In the genomic region with DNA sequence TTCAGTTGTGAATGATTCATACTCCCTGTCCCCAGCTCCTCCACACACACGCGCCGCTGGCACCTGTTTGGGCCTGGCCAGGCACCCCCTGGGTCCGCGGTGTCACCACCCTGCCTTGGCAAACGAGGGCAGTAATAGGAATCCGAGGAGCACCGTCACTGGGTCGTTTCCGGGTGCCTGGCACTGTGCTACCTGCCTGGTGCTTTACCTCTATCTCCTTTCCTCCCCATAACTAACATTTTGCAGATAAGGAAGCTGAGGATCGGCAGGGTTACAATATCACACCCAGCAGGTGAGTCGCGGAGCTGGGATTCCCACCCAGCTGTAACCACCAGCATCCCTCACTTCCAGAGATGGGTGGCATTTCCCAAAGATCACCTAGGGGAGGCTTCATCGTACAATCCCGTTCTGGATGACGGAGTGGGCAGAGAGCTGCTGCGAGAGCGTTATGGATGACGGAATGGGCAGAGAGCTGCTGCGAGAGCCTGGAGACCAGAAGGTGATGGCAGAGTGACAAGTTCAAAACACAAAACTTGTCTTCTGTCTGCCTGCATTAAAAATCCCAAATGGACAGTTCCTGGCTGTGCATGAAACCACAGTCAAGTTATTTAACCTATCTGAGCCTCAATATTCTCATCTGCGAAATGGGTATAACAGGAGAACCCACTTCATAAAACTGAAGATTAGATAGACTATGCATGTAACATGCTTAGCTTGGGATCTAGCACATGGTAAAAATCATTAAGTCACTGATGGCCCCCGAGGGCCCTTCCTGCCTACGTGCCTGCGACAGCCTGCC, we compare ENCODE assay signal across 8 cellular contexts. TPM values are rescaled to one million over a fixed set of nuclear protein-coding genes. Genes with fewer than 3 reads are reported as not detected.
DNase-seq lines count a peak whose midpoint lies in the region; ATAC-seq, FAIRE-seq and TF ChIP-seq lines count a peak whose summit lies in the region.

No MANE protein-coding gene starts in this region.

- H3K9me3 Mint-ChIP-seq in activated CD8-positive, alpha-beta T cell treated with anti-CD3 and anti-CD28 coated beads for 36 hours, result no peaks in the 10 kb centered on the region
- no peaks in the 10 kb centered on the region for H3K9me3 Mint-ChIP-seq in activated CD8-positive, alpha-beta T cell treated with anti-CD3 and anti-CD28 coated beads, Interleukin-2, amount 10 ng/mL, durations not matched to agents 7 days and 5 days (ENCODE audit: insufficient read depth)

- 0 out of 4 replicates have a peak overlapping the region, but pooled peaks of 1 of the 2 experiments have one; percentile 85 for H3K9ac ChIP-seq in K562 (ENCODE audit: insufficient read depth in 1 of 2, low read depth in 2 of 2, low read length in 2 of 2)

- TF ChIP-seq RAD21 in K562 (CRISPR knock-in tag; conservative IDR thresholded peaks at IDR 0.05 in 1 of 2, IDR thresholded peaks at IDR 0.05 in 1 of 2), result no peak

- WGBS in K562 (ENCODE audit: insufficient coverage, low coverage, missing lambda C conversion rate), result 33% methylated on average over 18 of the region's 24 CpGs
- WGBS in thyroid gland, 2 donors, result 57 to 60% methylated on average over 24 of the region's 24 CpGs

- H3K36me3 Mint-ChIP-seq in activated CD8-positive, alpha-beta T cell treated with anti-CD3 and anti-CD28 coated beads for 36 hours (ENCODE audit: low read depth), result no peaks in the 10 kb centered on the region
- no peaks in the 10 kb centered on the region for H3K36me3 Mint-ChIP-seq in activated CD8-positive, alpha-beta T cell treated with anti-CD3 and anti-CD28 coated beads, Interleukin-2, amount 10 ng/mL, durations not matched to agents 7 days and 5 days (ENCODE audit: low read depth)

- H3K27ac Mint-ChIP-seq in activated CD8-positive, alpha-beta T cell treated with anti-CD3 and anti-CD28 coated beads for 36 hours, result no peak overlapping the region
- H3K27ac Mint-ChIP-seq in activated CD8-positive, alpha-beta T cell treated with anti-CD3 and anti-CD28 coated beads, Interleukin-2, amount 10 ng/mL, durations not matched to agents 7 days and 5 days, result no peak overlapping the region

- H3K27me3 Mint-ChIP-seq in activated CD8-positive, alpha-beta T cell treated with anti-CD3 and anti-CD28 coated beads for 36 hours, result peaks cover 59% of the 10 kb centered on the region
- H3K27me3 Mint-ChIP-seq in activated CD8-positive, alpha-beta T cell treated with anti-CD3 and anti-CD28 coated beads, Interleukin-2, amount 10 ng/mL, durations not matched to agents 7 days and 5 days (ENCODE audit: low read depth), result peaks cover 52% of the 10 kb centered on the region

- no peaks in the 10 kb centered on the region for H3K79me2 ChIP-seq in K562 (ENCODE audit: control insufficient read depth, insufficient read depth, low read length)

- no peaks in the 10 kb centered on the region for H3K9me3 ChIP-seq in K562 (replicated peaks; ENCODE audit: control insufficient read depth, insufficient read depth, low read depth, low read length)
- H3K9me3 ChIP-seq in lower lobe of right lung, result no peaks in the 10 kb centered on the region
- H3K9me3 ChIP-seq in thyroid gland, result no peaks in the 10 kb centered on the region

- H3K36me3 ChIP-seq in K562 (ENCODE audit: control insufficient read depth, insufficient read depth, low read length) (no peaks in the 10 kb centered on the region), lower lobe of right lung (no peaks in the 10 kb centered on the region), thyroid gland (no peaks in the 10 kb centered on the region)

- H2AFZ ChIP-seq in K562 (ENCODE audit: low read depth, low read length), result peak overlapping the region; percentile 59; the same call in 1 of the 2 replicates

- DNase-seq in activated CD8-positive, alpha-beta T cell treated with anti-CD3 and anti-CD28 coated beads for 36 hours, result no peak
- no peak for DNase-seq in activated CD8-positive, alpha-beta T cell treated with anti-CD3 and anti-CD28 coated beads, Interleukin-2, amount 10 ng/mL, durations not matched to agents 7 days and 5 days
- DNase-seq in K562 (ENCODE audit: extremely low read depth in 1 of 4, low spot score in 3 of 4), result no peak
- DNase-seq in lower lobe of right lung, result no peak
- DNase-seq in thyroid gland, result no peak
- no peak for DNase-seq in NCI-H82 treated with DMSO at 0.1 percent for 48 hours (lab: John Stamatoyannopoulos, UW; ENCODE audit: unreplicated experiment)

- H3K4me3 ChIP-seq in K562 (no peak overlapping the region), lower lobe of right lung (peak overlapping the region; percentile 63), thyroid gland (replicated peaks in 1 of 3) (peak overlapping the region in 1 of 3 donors; percentile 96)

- TF ChIP-seq EP300 in K562 (IDR thresholded peaks at IDR 0.05; ENCODE audit: low read length), result no peak

- in situ Hi-C loops in K562 (cut with MboI), result no loop called here

- H3K27ac ChIP-seq in K562 (ENCODE audit: extremely low read depth, low read depth, low read length) (no peak overlapping the region), lower lobe of right lung (peak overlapping the region; percentile 85), thyroid gland (peak overlapping the region in 2 of 3 donors; percentile 87 to 88)

- no TSS peak for BruUV-seq in K562 (replicated peaks; lab: Mats Ljungman, UMichigan)

- intact Hi-C loops in activated CD8-positive, alpha-beta T cell treated with anti-CD3 and anti-CD28 coated beads for 36 hours (cut with micrococcal nuclease), result no loop called here
- intact Hi-C loops in K562 (cut with micrococcal nuclease), result no loop called here
- intact Hi-C loops in lower lobe of right lung (cut with DNase I), result no loop called here
- intact Hi-C loops in thyroid gland (cut with DNase I), result loop anchor here (10.0 kb wide), 1 partner anchor 49 kb away; no protein-coding TSS in a partner anchor

- H3K4me1 ChIP-seq in K562 (replicated peaks in 1 of 2; ENCODE audit: control insufficient read depth in 2 of 2, insufficient read depth in 2 of 2, low read length in 2 of 2) (peaks cover 0 to 18% of the 10 kb centered on the region in 2 experiments; a peak in 2 of 5 replicates), lower lobe of right lung (peaks cover 20% of the 10 kb centered on the region), thyroid gland (peaks cover 3 to 33% of the 10 kb centered on the region in 2 donors)

- H3K9me1 ChIP-seq in K562 (ENCODE audit: control insufficient read depth, insufficient read depth, low read length), result no peaks in the 10 kb centered on the region

- peaks cover 0 to 24% of the 10 kb centered on the region in 2 experiments; a peak in 2 of 5 replicates for H3K27me3 ChIP-seq in K562 (ENCODE audit: control insufficient read depth in 2 of 2, insufficient read depth in 2 of 2, low read length in 2 of 2)
- peaks cover 40% of the 10 kb centered on the region for H3K27me3 ChIP-seq in lower lobe of right lung (ENCODE audit: low read depth)
- no peaks in the 10 kb centered on the region for H3K27me3 ChIP-seq in thyroid gland

- no peak for ATAC-seq in activated CD8-positive, alpha-beta T cell treated with anti-CD3 and anti-CD28 coated beads for 36 hours
- ATAC-seq in activated CD8-positive, alpha-beta T cell treated with anti-CD3 and anti-CD28 coated beads, Interleukin-2, amount 10 ng/mL, durations not matched to agents 7 days and 5 days, result no peak
- ATAC-seq in K562 (no peak), lower lobe of right lung (no peak), HG03135 (IDR thresholded peaks at IDR 0.05; ENCODE audit: unreplicated experiment) (no peak), HG03139 (IDR thresholded peaks at IDR 0.05; ENCODE audit: unreplicated experiment) (no peak)

- no peak for FAIRE-seq in K562 (lab: Jason Lieb, UNC)

- H3K4me2 ChIP-seq in K562 (ENCODE audit: insufficient read depth, low read length), result no peak overlapping the region; the same call in 1 of the 2 replicates

- peak overlapping the region; percentile 20 for H3K4me3 Mint-ChIP-seq in activated CD8-positive, alpha-beta T cell treated with anti-CD3 and anti-CD28 coated beads for 36 hours
- no peak overlapping the region for H3K4me3 Mint-ChIP-seq in activated CD8-positive, alpha-beta T cell treated with anti-CD3 and anti-CD28 coated beads, Interleukin-2, amount 10 ng/mL, durations not matched to agents 7 days and 5 days

- TF ChIP-seq POLR2A in K562 (conservative IDR thresholded peaks at IDR 0.05), result no peak
- no peak for TF ChIP-seq POLR2A in thyroid gland (IDR thresholded peaks at IDR 0.05)

- CTCF ChIA-PET in activated CD8-positive, alpha-beta T cell treated with anti-CD3 and anti-CD28 coated beads for 36 hours (lab: Charles Lee), result interaction anchor here (1.7 kb wide), 1 partner anchor 44 kb away, joined by 5 read pairs; no protein-coding TSS in a partner anchor
- CTCF ChIA-PET in activated CD8-positive, alpha-beta T cell treated with anti-CD3 and anti-CD28 coated beads, Interleukin-2, amount 10 ng/mL, durations not matched to agents 7 days and 5 days (lab: Charles Lee), result no interaction called here
- CTCF ChIA-PET in K562 (lab: Yijun Ruan, JAX; ENCODE audit: low intra/inter-chr PET ratio), result no interaction called here

- no peaks in the 10 kb centered on the region for H4K20me1 ChIP-seq in K562 (replicated peaks; ENCODE audit: control insufficient read depth, insufficient read depth, low read length)

- POLR2A ChIA-PET in activated CD8-positive, alpha-beta T cell treated with anti-CD3 and anti-CD28 coated beads for 36 hours (lab: Charles Lee), result no interaction called here
- POLR2A ChIA-PET in activated CD8-positive, alpha-beta T cell treated with anti-CD3 and anti-CD28 coated beads, Interleukin-2, amount 10 ng/mL, durations not matched to agents 7 days and 5 days (lab: Charles Lee), result no interaction called here
- POLR2A ChIA-PET in K562 (lab: Yijun Ruan, JAX), result interaction anchor here (0.9 to 1.3 kb wide), 3 partner anchors 9 to 27 kb away, joined by 3 to 4 read pairs (median 3); no protein-coding TSS in a partner anchor

- TF ChIP-seq CTCF in activated CD8-positive, alpha-beta T cell treated with anti-CD3 and anti-CD28 coated beads for 36 hours (IDR thresholded peaks at IDR 0.05), result no peak
- TF ChIP-seq CTCF in K562 (IDR thresholded peaks at IDR 0.05 in 2 of 3, conservative IDR thresholded peaks at IDR 0.05 in 1 of 3; ENCODE audit: insufficient read depth in 2 of 3, low read depth in 1 of 3, low read length in 3 of 3), result no peak
- TF ChIP-seq CTCF in lower lobe of right lung (IDR thresholded peaks at IDR 0.05), result no peak
- TF ChIP-seq CTCF in thyroid gland (IDR thresholded peaks at IDR 0.05), result no peak

- H3K4me1 Mint-ChIP-seq in activated CD8-positive, alpha-beta T cell treated with anti-CD3 and anti-CD28 coated beads for 36 hours (ENCODE audit: low read depth), result peaks cover 3% of the 10 kb centered on the region
- peaks cover 8% of the 10 kb centered on the region for H3K4me1 Mint-ChIP-seq in activated CD8-positive, alpha-beta T cell treated with anti-CD3 and anti-CD28 coated beads, Interleukin-2, amount 10 ng/mL, durations not matched to agents 7 days and 5 days (ENCODE audit: low read depth)

RNA-seq across cellular contexts. Expression of gene HSPA12A, which starts 1.1 kb away (rescaled TPM):
- total RNA-seq in activated CD8-positive, alpha-beta T cell treated with anti-CD3 and anti-CD28 coated beads for 36 hours, result under 1 TPM in 1 of 2 experiments, not detected in 1; 0.07 TPM
- total RNA-seq in activated CD8-positive, alpha-beta T cell treated with anti-CD3 and anti-CD28 coated beads, Interleukin-2, amount 10 ng/mL, durations not matched to agents 7 days and 5 days, result not detected
- total RNA-seq in K562 (2011; cell fraction: chromatin; rRNA removed; ENCODE audit: low replicate concordance), result 0.55 and 0.65 TPM in 2 replicates
- 0.33 and 0.66 TPM in 2 replicates for total RNA-seq in K562 (2011; cell fraction: nucleolus; rRNA removed)
- 0.38 TPM in 1 of 2 replicates, not detected in the other for total RNA-seq in K562 (2011; cell fraction: nucleoplasm; rRNA removed)
- 0.04 TPM in 1 of 2 replicates, not detected in the other for total RNA-seq in K562 (2014; rRNA removed)
- total RNA-seq in K562 (2014; rRNA removed; fragmentation: Illumina TruSeq; extraction: Trizol), result 0.04 TPM in 1 of 2 replicates, not detected in the other
- total RNA-seq in K562 (2015; rRNA removed; fragmentation: Illumina TruSeq; extraction: Trizol), result 0.11 TPM in 1 of 2 replicates, not detected in the other
- 0.09 and 0.29 TPM in 2 replicates for total RNA-seq in K562 (2021)
- polyA plus RNA-seq in K562 (2011; rRNA removed), result 0.07 and 0.18 TPM in 2 replicates
- polyA plus RNA-seq in K562 (2011; cell fraction: cytosol; rRNA removed), result 0.01 TPM in 2 replicates
- polyA plus RNA-seq in K562 (2011; cell fraction: nucleus; rRNA removed), result 0.10 and 0.52 TPM in 2 replicates
- 0.07 and 0.08 TPM in 2 replicates for polyA plus RNA-seq in K562 (2012)
- polyA plus RNA-seq in K562 (2014; fragmentation: Illumina TruSeq; extraction: Trizol), result 0.03 TPM in 1 of 2 replicates, not detected in the other
- under 1 TPM in 1 of 2 experiments, not detected in 1; 0.01 TPM for polyA plus RNA-seq in K562 (2014; fragmentation: Nextera tagmentation; extraction: Ambion mirVana)
- polyA plus RNA-seq in K562 (2014; rRNA removed), result 0.08 TPM in 1 of 2 replicates, not detected in the other
- 0.24 and 0.28 TPM in 2 replicates for polyA minus RNA-seq in K562 (2011; rRNA and poly(A)+ RNA removed)
- polyA minus RNA-seq in K562 (2011; cell fraction: cytosol; rRNA and poly(A)+ RNA removed), result not detected in 2 replicates
- polyA minus RNA-seq in K562 (2011; cell fraction: nucleus; rRNA and poly(A)+ RNA removed), result 0.11 TPM in 1 of 2 replicates, not detected in the other
- 8.8 TPM for total RNA-seq in lower lobe of right lung
- 10 to 100 TPM; 22.6 to 37.3 (median 34.6) TPM for total RNA-seq in thyroid gland
